Comparison of ENCODE assay signal across 20 cellular contexts in genomic region chr7:151032936-151033863, GRCh38. TPM values are rescaled to one million over a fixed set of nuclear protein-coding genes. Genes with fewer than 3 reads are reported as not detected.
DNase-seq lines count a peak whose midpoint lies in the region; ATAC-seq, FAIRE-seq and TF ChIP-seq lines count a peak whose summit lies in the region.
"Had no signal": no experiment of that assay in that cellular context is flagged by ENCODE, and none has a peak within 500 bp of the region (broad histone marks: within the 10 kb centered on the region; RNA-seq: fewer than 3 reads in every experiment).

No MANE protein-coding gene starts in this region.

- H3K9me1 ChIP-seq in keratinocyte (ENCODE audit: control insufficient read depth, extremely low read depth, insufficient read depth, low read length), result peaks cover 2% of the 10 kb centered on the region

- intact Hi-C loops in PC-9 (cut with micrococcal nuclease; ENCODE audit: unreplicated experiment), result no loop called here

- FAIRE-seq in keratinocyte (lab: Jason Lieb, UNC), result no peak
- FAIRE-seq: endothelial cell of umbilical vein had no signal

- no peaks in the 10 kb centered on the region for H3K27me3 ChIP-seq in PC-9 (ENCODE audit: insufficient read depth, low read depth)
- H3K27me3 ChIP-seq in keratinocyte (ENCODE audit: control insufficient read depth, extremely low read depth, insufficient read depth, low read length), result no peaks in the 10 kb centered on the region
- H3K27me3 ChIP-seq: tibial nerve had no signal

- peak; percentile 46 for DNase-seq in DMS 273 (lab: John Stamatoyannopoulos, UW; ENCODE audit: unreplicated experiment)
- DNase-seq in DMS 273 treated with DMSO at 0.1 percent for 48 hours (lab: John Stamatoyannopoulos, UW), result no peak
- no peak for DNase-seq in PC-9
- no peak for DNase-seq in keratinocyte (ENCODE audit: low read depth, low spot score)
- DNase-seq in midbrain (lab: John Stamatoyannopoulos, UW), result no peak
- DNase-seq: activated effector memory CD4-positive, alpha-beta T cell treated with Interleukin-2 at 50 U/mL for 16 hours; amniotic stem cell; HCEC 1CT; naive thymus-derived CD4-positive, alpha-beta T cell; NCI-H774; posterior cingulate gyrus; RPMI8226; stimulated activated naive B cell treated with anti-CD40 and anti-IgM and Interleukin-4, amounts not matched to agents 10 μg/mL and 1 μg/mL and 100 μg/mL, for 72 hours; T-helper 1 cell had no signal

- no peak for ATAC-seq in GM21360 (IDR thresholded peaks at IDR 0.05; ENCODE audit: unreplicated experiment)
- ATAC-seq: naive thymus-derived CD4-positive, alpha-beta T cell; stimulated activated naive B cell treated with anti-CD40 and anti-IgM and Interleukin-4, amounts not matched to agents 10 μg/mL and 1 μg/mL and 100 μg/mL, for 72 hours had no signal

- H3F3A ChIP-seq in PC-9 (ENCODE audit: insufficient read depth, low read depth), result peaks cover 6% of the 10 kb centered on the region

- no peak overlapping the region for H3K4me2 ChIP-seq in PC-9
- no peak overlapping the region for H3K4me2 ChIP-seq in keratinocyte (ENCODE audit: control insufficient read depth, extremely low read depth, insufficient read depth, low read depth, low read length)

- CTCF ChIA-PET in PC-9 (lab: Charles Lee), result interaction anchor here (0.6 kb wide), 2 partner anchors 9 to 158 kb away, joined by 3 to 8 read pairs; no protein-coding TSS in a partner anchor

- H3K4me3 ChIP-seq in PC-9 (no peak overlapping the region), keratinocyte (ENCODE audit: control insufficient read depth in 2 of 3, extremely low read depth in 1 of 3, insufficient read depth in 2 of 3, low read depth in 1 of 3, low read length in 3 of 3) (no peak overlapping the region)
- H3K4me3 ChIP-seq: lung, tibial nerve had no signal

- H3K79me2 ChIP-seq in PC-9 (ENCODE audit: low read depth), result peaks cover 21% of the 10 kb centered on the region
- peaks cover 6% of the 10 kb centered on the region for H3K79me2 ChIP-seq in keratinocyte (ENCODE audit: control insufficient read depth, insufficient read depth, low read length)

- H3K36me3 ChIP-seq in PC-9 (ENCODE audit: low read depth), result no peaks in the 10 kb centered on the region; the same call in 1 of the 2 replicates
- peaks cover 26 to 34% of the 10 kb centered on the region in 2 experiments for H3K36me3 ChIP-seq in keratinocyte (ENCODE audit: control insufficient read depth in 2 of 2, extremely low read depth in 1 of 2, insufficient read depth in 2 of 2, low read length in 2 of 2)

- peak; percentile 42 for TF ChIP-seq CTCF in PC-9 (conservative IDR thresholded peaks at IDR 0.05)
- TF ChIP-seq CTCF in keratinocyte (optimal IDR thresholded peaks at IDR 0.05 in 1 of 3, IDR thresholded peaks at IDR 0.05 in 1 of 3, conservative IDR thresholded peaks at IDR 0.05 in 1 of 3; ENCODE audit: extremely low read depth in 1 of 3, insufficient read depth in 2 of 3, low read length in 3 of 3), result peak; percentile 38 to 56 (median 41)

- POLR2A ChIA-PET in PC-9 (lab: Charles Lee; ENCODE audit: unreplicated experiment), result interaction anchor here (0.5 to 0.7 kb wide), 3 partner anchors 52 to 1374 kb away, joined by 3 to 4 read pairs (median 3); no protein-coding TSS in a partner anchor

- dilution Hi-C loops in keratinocyte (cut with MboI; ENCODE audit: extremely low pct_ligation_motif_present, low sequenced_read_pairs), result no loop called here

- no peaks in the 10 kb centered on the region for H4K20me1 ChIP-seq in PC-9 (ENCODE audit: insufficient read depth)
- H4K20me1 ChIP-seq in keratinocyte (ENCODE audit: control insufficient read depth, extremely low read depth, insufficient read depth, low read length), result no peaks in the 10 kb centered on the region

- no TSS peak for BruUV-seq in PC-9 (replicated peaks; lab: Mats Ljungman, UMichigan)

- H2AFZ ChIP-seq in PC-9 (no peak overlapping the region), keratinocyte (ENCODE audit: control insufficient read depth, low read length) (no peak overlapping the region)

- H3K4me1 ChIP-seq in PC-9 (replicated peaks; ENCODE audit: insufficient read depth), result peaks cover 15% of the 10 kb centered on the region
- H3K4me1 ChIP-seq in keratinocyte (ENCODE audit: control insufficient read depth, extremely low read depth, insufficient read depth, low read length), result no peaks in the 10 kb centered on the region

- no peak overlapping the region for H3K9ac ChIP-seq in keratinocyte (ENCODE audit: control insufficient read depth, extremely low read depth, insufficient read depth, low read length)

- H3K9me2 ChIP-seq in PC-9 (ENCODE audit: insufficient read depth), result no peaks in the 10 kb centered on the region

- H3K27ac ChIP-seq in PC-9, result no peak overlapping the region
- no peak overlapping the region for H3K27ac ChIP-seq in keratinocyte (ENCODE audit: control insufficient read depth, insufficient read depth, low read length)
- H3K27ac ChIP-seq: 22Rv1, C4-2B had no signal

- H3K9me3 ChIP-seq in PC-9 (ENCODE audit: insufficient read depth, low read depth), result no peaks in the 10 kb centered on the region
- no peaks in the 10 kb centered on the region for H3K9me3 ChIP-seq in keratinocyte (ENCODE audit: control insufficient read depth, low read depth, low read length)
- H3K9me3 ChIP-seq: tibial nerve had no signal

RNA-seq across cellular contexts. Expression of gene ABCB8, which starts 5.0 kb away (rescaled TPM):
- total RNA-seq in PC-9 (2021), result 51.8 and 61.9 TPM in 2 replicates
- 15.5 to 25.2 TPM (median 24.6 TPM) in 3 replicates for polyA plus RNA-seq in keratinocyte
- 10.5 TPM for polyA plus RNA-seq in keratinocyte (2011; ENCODE audit: low read depth)
- polyA plus RNA-seq in keratinocyte (2011; cell fraction: cytosol; rRNA removed), result 8.6 and 14.7 TPM in 2 replicates
- polyA plus RNA-seq in keratinocyte (2011; cell fraction: nucleus; rRNA removed), result 63.6 and 85.0 TPM in 2 replicates
- polyA plus RNA-seq in keratinocyte (2012; ENCODE audit: low replicate concordance), result 15.1 and 33.6 TPM in 2 replicates
- 32.7 to 66.4 TPM (median 43.0 TPM) in 3 replicates for polyA minus RNA-seq in keratinocyte
- polyA minus RNA-seq in keratinocyte (2011; cell fraction: cytosol; rRNA and poly(A)+ RNA removed), result 34.1 TPM
- 80.3 and 82.8 TPM in 2 replicates for polyA minus RNA-seq in keratinocyte (2011; cell fraction: nucleus; rRNA and poly(A)+ RNA removed)

RNA-seq across cellular contexts. Expression of gene ATG9B, which starts 8.9 kb away (rescaled TPM):
- 9.7 and 13.7 TPM in 2 replicates for total RNA-seq in PC-9 (2021)
- polyA plus RNA-seq in keratinocyte, result 0.12 to 0.21 TPM (median 0.19 TPM) in 3 replicates
- polyA plus RNA-seq in keratinocyte (2011; ENCODE audit: low read depth), result 3.7 TPM
- polyA plus RNA-seq in keratinocyte (2011; cell fraction: cytosol; rRNA removed), result not detected in 2 replicates
- polyA plus RNA-seq in keratinocyte (2011; cell fraction: nucleus; rRNA removed), result 3.6 TPM in 2 replicates
- 0.31 and 7.2 TPM in 2 replicates for polyA plus RNA-seq in keratinocyte (2012; ENCODE audit: low replicate concordance)
- polyA minus RNA-seq in keratinocyte, result 0.07 to 0.33 TPM (median 0.16 TPM) in 3 replicates
- polyA minus RNA-seq in keratinocyte (2011; cell fraction: cytosol; rRNA and poly(A)+ RNA removed), result not detected
- 0.39 and 1.5 TPM in 2 replicates for polyA minus RNA-seq in keratinocyte (2011; cell fraction: nucleus; rRNA and poly(A)+ RNA removed)
- total RNA-seq: endothelial cell of umbilical vein, tibial nerve had no signal

RNA-seq across cellular contexts. Expression of gene ASIC3, which starts 15.1 kb away (rescaled TPM):
- 7.6 and 10.5 TPM in 2 replicates for total RNA-seq in PC-9 (2021)
- 0.24 to 0.97 TPM (median 0.35 TPM) in 3 replicates for polyA plus RNA-seq in keratinocyte
- 0.69 TPM for polyA plus RNA-seq in keratinocyte (2011; ENCODE audit: low read depth)
- 0.29 and 0.60 TPM in 2 replicates for polyA plus RNA-seq in keratinocyte (2011; cell fraction: cytosol; rRNA removed)
- polyA plus RNA-seq in keratinocyte (2011; cell fraction: nucleus; rRNA removed), result 6.0 and 9.8 TPM in 2 replicates
- 0.92 and 4.3 TPM in 2 replicates for polyA plus RNA-seq in keratinocyte (2012; ENCODE audit: low replicate concordance)
- polyA minus RNA-seq in keratinocyte, result 0.79 to 1.2 TPM in 2 of 3 replicates, not detected in the other
- polyA minus RNA-seq in keratinocyte (2011; cell fraction: cytosol; rRNA and poly(A)+ RNA removed), result not detected
- polyA minus RNA-seq in keratinocyte (2011; cell fraction: nucleus; rRNA and poly(A)+ RNA removed), result 2.3 and 4.3 TPM in 2 replicates
- polyA plus RNA-seq: naive thymus-derived CD4-positive, alpha-beta T cell had no signal

RNA-seq across cellular contexts. Expression of gene CDK5, which starts 24.5 kb away (rescaled TPM):
- total RNA-seq in PC-9 (2021), result 45.7 and 58.4 TPM in 2 replicates
- 19.3 to 26.3 TPM (median 22.8 TPM) in 3 replicates for polyA plus RNA-seq in keratinocyte
- 3.8 TPM for polyA plus RNA-seq in keratinocyte (2011; ENCODE audit: low read depth)
- polyA plus RNA-seq in keratinocyte (2011; cell fraction: cytosol; rRNA removed), result 20.2 and 28.1 TPM in 2 replicates
- polyA plus RNA-seq in keratinocyte (2011; cell fraction: nucleus; rRNA removed), result 13.9 and 16.9 TPM in 2 replicates
- 11.2 and 16.9 TPM in 2 replicates for polyA plus RNA-seq in keratinocyte (2012; ENCODE audit: low replicate concordance)
- polyA minus RNA-seq in keratinocyte, result 16.2 to 31.8 TPM (median 29.6 TPM) in 3 replicates
- polyA minus RNA-seq in keratinocyte (2011; cell fraction: cytosol; rRNA and poly(A)+ RNA removed), result 15.9 TPM
- 6.0 and 14.3 TPM in 2 replicates for polyA minus RNA-seq in keratinocyte (2011; cell fraction: nucleus; rRNA and poly(A)+ RNA removed)

RNA-seq across cellular contexts. Expression of gene SLC4A2, which starts 26.2 kb away (rescaled TPM):
- 199 and 245 TPM in 2 replicates for total RNA-seq in PC-9 (2021)
- 33.8 to 49.5 TPM (median 45.7 TPM) in 3 replicates for polyA plus RNA-seq in keratinocyte
- 6.7 TPM for polyA plus RNA-seq in keratinocyte (2011; ENCODE audit: low read depth)
- 15.6 and 34.0 TPM in 2 replicates for polyA plus RNA-seq in keratinocyte (2011; cell fraction: cytosol; rRNA removed)
- 105 and 130 TPM in 2 replicates for polyA plus RNA-seq in keratinocyte (2011; cell fraction: nucleus; rRNA removed)
- 37.6 and 80.4 TPM in 2 replicates for polyA plus RNA-seq in keratinocyte (2012; ENCODE audit: low replicate concordance)
- 32.3 to 150 TPM (median 64.9 TPM) in 3 replicates for polyA minus RNA-seq in keratinocyte
- polyA minus RNA-seq in keratinocyte (2011; cell fraction: cytosol; rRNA and poly(A)+ RNA removed), result 40.5 TPM
- 56.5 and 72.0 TPM in 2 replicates for polyA minus RNA-seq in keratinocyte (2011; cell fraction: nucleus; rRNA and poly(A)+ RNA removed)
